24 cellular contexts compared by ENCODE assay signal in the genomic region with DNA sequence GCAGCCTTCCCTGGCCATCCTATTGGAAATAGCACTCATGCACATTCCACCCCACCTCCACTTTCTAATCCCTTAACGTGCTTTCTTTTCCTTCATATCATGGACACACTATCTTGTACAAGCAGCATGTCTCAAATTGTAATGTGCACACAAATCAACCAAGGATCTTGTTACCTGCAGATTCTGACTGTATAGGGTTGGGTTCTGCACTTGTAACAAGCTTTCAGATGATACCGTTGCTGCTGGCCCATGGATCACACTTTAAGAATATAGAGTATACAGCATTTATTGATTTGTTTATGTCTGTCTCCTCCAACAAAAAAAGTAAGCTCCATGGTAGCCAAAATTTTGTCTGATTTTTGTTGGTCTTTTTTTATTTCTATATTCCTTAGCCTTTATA.
"Had no signal": no experiment of that assay in that cellular context is flagged by ENCODE, and none has a peak within 500 bp of the region (broad histone marks: within the 10 kb centered on the region; RNA-seq: fewer than 3 reads in every experiment).

No MANE protein-coding gene starts in this region.

- FAIRE-seq: astrocyte had no signal

- DNase-seq: activated CD4-positive, alpha-beta T cell treated with anti-CD3 and anti-CD28 coated beads for 48 hours; activated CD4-positive, alpha-beta T cell treated with anti-CD3 and anti-CD28 coated beads, Interleukin-2, amount 50 U/mL, for 4 hours; activated CD8-positive, alpha-beta memory T cell treated with anti-CD3 and anti-CD28 coated beads, Interleukin-2, amount 50 U/mL, for 48 hours; activated CD8-positive, alpha-beta T cell treated with anti-CD3 and anti-CD28 coated beads, Interleukin-2, amount 10 ng/mL, durations not matched to agents 7 days and 5 days; activated effector memory CD4-positive, alpha-beta T cell treated with anti-CD3 and anti-CD28 coated beads, Interleukin-2, amount 50 U/mL, for 16 hours; activated naive CD4-positive, alpha-beta T cell treated with Interleukin-2 at 50 U/mL for 16 hours; activated naive CD8-positive, alpha-beta T cell treated with anti-CD3 and anti-CD28 coated beads, Interleukin-2, amount 50 U/mL, for 24 hours; activated T-cell treated with anti-CD3 and anti-CD28 coated beads, Interleukin-2, amount 50 U/mL, for 1 hour; amygdala; MG63; MV-4-11; NCI-H1092 treated with DMSO at 0.1 percent for 48 hours; NCI-H1436 treated with DMSO at 0.1 percent for 48 hours; NCI-H187; NCI-H2081; NCI-H510A treated with DMSO at 0.1 percent for 48 hours; NCI-H69; T-helper 1 cell had no signal

- H3K36me3 ChIP-seq: MG63, WERI-Rb-1 had no signal

- H3K9me3 Mint-ChIP-seq: activated naive CD8-positive, alpha-beta T cell treated with anti-CD3 and anti-CD28 coated beads, Interleukin-2, amount 50 U/mL, for 24 hours; brain had no signal

- H3K27ac ChIP-seq: SK-N-MC, WERI-Rb-1 had no signal

- H3K27ac Mint-ChIP-seq: activated CD8-positive, alpha-beta T cell treated with anti-CD3 and anti-CD28 coated beads, Interleukin-2, amount 10 ng/mL, durations not matched to agents 7 days and 5 days; activated naive CD4-positive, alpha-beta T cell treated with anti-CD3 and anti-CD28 coated beads, Interleukin-2, amount 50 U/mL, for 72 hours; activated naive CD8-positive, alpha-beta T cell treated with anti-CD3 and anti-CD28 coated beads, Interleukin-2, amount 50 U/mL, for 24 hours; brain had no signal

- H3K36me3 Mint-ChIP-seq: activated naive CD4-positive, alpha-beta T cell treated with anti-CD3 and anti-CD28 coated beads, Interleukin-2, amount 50 U/mL, for 72 hours; brain had no signal

- H3K27me3 Mint-ChIP-seq: activated naive CD8-positive, alpha-beta T cell treated with anti-CD3 and anti-CD28 coated beads, Interleukin-2, amount 50 U/mL, for 24 hours had no signal

- ATAC-seq: activated CD4-positive, CD25-positive, alpha-beta regulatory T cell treated with anti-CD3 and anti-CD28 coated beads, Interleukin-2, amount 50 U/mL, for 24 hours; activated CD8-positive, alpha-beta T cell treated with anti-CD3 and anti-CD28 coated beads, Interleukin-2, amount 10 ng/mL, durations not matched to agents 7 days and 5 days; activated naive CD4-positive, alpha-beta T cell treated with anti-CD3 and anti-CD28 coated beads, Interleukin-2, amount 50 U/mL, for 72 hours; activated naive CD8-positive, alpha-beta T cell treated with anti-CD3 and anti-CD28 coated beads, Interleukin-2, amount 50 U/mL, for 24 hours had no signal

- H3K4me3 Mint-ChIP-seq: activated CD8-positive, alpha-beta T cell treated with anti-CD3 and anti-CD28 coated beads, Interleukin-2, amount 10 ng/mL, durations not matched to agents 7 days and 5 days; activated naive CD8-positive, alpha-beta T cell treated with anti-CD3 and anti-CD28 coated beads, Interleukin-2, amount 50 U/mL, for 24 hours; brain had no signal

- H3K9me3 ChIP-seq: MG63 had no signal

- H3K4me3 ChIP-seq: MG63, SK-N-MC had no signal
